ENCODE assay signal across 8 cellular contexts in the genomic region with DNA sequence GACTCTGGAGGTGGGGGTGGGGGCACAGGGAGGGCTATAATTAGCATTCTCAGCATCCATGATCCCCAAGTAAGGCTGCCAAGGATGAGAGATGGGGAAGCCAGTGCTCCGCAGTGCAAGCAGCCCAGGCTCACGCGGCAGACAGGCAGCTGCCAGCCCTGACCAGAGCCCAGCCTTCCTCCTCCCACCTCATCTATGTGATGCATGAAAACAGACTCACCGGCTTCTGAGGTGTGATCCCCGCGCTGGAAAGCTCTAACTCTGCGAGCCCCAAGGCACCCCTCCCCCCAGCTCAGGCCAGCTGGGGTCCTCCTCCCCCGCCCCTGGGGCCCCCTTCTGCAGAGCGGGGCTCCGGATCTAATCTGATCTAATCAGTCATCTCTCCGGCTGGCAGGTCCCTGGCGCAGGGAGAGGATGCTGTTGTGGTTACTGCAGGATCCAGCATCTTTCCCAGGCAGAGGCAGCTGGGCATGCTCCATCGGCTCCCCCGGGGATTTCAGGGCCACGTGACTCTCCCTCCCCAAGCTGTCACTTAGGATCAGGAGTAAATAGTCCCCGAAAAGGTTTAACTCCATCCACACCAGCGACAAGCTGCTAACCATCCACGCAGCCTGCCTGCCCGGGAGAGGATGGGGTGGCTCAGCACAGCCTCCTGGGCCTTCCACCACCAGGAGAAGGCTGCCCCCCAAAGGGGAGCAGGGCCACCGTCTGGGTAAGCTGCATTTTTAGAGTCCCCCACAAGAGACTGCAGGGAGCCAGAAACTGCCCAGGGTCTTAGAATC. TPM values are rescaled to one million over a fixed set of nuclear protein-coding genes. Genes with fewer than 3 reads are reported as not detected.
DNase-seq lines count a peak whose midpoint lies in the region; FAIRE-seq and TF ChIP-seq lines count a peak whose summit lies in the region.

A gene with protein sequence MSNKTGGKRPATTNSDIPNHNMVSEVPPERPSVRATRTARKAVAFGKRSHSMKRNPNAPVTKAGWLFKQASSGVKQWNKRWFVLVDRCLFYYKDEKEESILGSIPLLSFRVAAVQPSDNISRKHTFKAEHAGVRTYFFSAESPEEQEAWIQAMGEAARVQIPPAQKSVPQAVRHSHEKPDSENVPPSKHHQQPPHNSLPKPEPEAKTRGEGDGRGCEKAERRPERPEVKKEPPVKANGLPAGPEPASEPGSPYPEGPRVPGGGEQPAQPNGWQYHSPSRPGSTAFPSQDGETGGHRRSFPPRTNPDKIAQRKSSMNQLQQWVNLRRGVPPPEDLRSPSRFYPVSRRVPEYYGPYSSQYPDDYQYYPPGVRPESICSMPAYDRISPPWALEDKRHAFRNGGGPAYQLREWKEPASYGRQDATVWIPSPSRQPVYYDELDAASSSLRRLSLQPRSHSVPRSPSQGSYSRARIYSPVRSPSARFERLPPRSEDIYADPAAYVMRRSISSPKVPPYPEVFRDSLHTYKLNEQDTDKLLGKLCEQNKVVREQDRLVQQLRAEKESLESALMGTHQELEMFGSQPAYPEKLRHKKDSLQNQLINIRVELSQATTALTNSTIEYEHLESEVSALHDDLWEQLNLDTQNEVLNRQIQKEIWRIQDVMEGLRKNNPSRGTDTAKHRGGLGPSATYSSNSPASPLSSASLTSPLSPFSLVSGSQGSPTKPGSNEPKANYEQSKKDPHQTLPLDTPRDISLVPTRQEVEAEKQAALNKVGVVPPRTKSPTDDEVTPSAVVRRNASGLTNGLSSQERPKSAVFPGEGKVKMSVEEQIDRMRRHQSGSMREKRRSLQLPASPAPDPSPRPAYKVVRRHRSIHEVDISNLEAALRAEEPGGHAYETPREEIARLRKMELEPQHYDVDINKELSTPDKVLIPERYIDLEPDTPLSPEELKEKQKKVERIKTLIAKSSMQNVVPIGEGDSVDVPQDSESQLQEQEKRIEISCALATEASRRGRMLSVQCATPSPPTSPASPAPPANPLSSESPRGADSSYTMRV (minus strand): TSS at position 456 of the 782 bp plus-strand sequence. CDS start 86,202 bp downstream, outside the sequence.

- H3K9me3 Mint-ChIP-seq in type B pancreatic cell = no peaks in the 10 kb centered on the region

- H3K27me3 ChIP-seq in bronchial epithelial cell (ENCODE audit: control insufficient read depth, insufficient read depth, low read length) = no peaks in the 10 kb centered on the region

- TF ChIP-seq CTCF in bronchial epithelial cell (IDR thresholded peaks at IDR 0.05; ENCODE audit: insufficient read depth, low read length, severe bottlenecking) = peak; percentile 19
- no peak for TF ChIP-seq CTCF in kidney (IDR thresholded peaks at IDR 0.05; ENCODE audit: borderline replicate concordance, extremely low read depth, insufficient read depth)
- peak; percentile 47 for TF ChIP-seq CTCF in type B pancreatic cell (conservative IDR thresholded peaks at IDR 0.05)
- TF ChIP-seq CTCF in GM13977 (IDR thresholded peaks at IDR 0.05; ENCODE audit: extremely low read depth, insufficient read depth, missing control alignments) = no peak

- H3K4me3 ChIP-seq in bronchial epithelial cell (ENCODE audit: low read depth, low read length) (no peak within 1 kb of the TSS), kidney (ENCODE audit: low read length in 2 of 2) (no peak within 1 kb of the TSS)

- peaks cover 8 to 11% of the 10 kb centered on the region in 2 donors for H3K4me1 ChIP-seq in kidney (ENCODE audit: control insufficient read depth in 1 of 2, insufficient read depth in 1 of 2, low read depth in 1 of 2, low read length in 2 of 2)

- H3K4me3 Mint-ChIP-seq in type B pancreatic cell = peak within 1 kb of the TSS; percentile 66

- H3K9ac ChIP-seq in kidney (ENCODE audit: low read length in 2 of 2) = no peak within 1 kb of the TSS

- H3K27me3 Mint-ChIP-seq in type B pancreatic cell = no peaks in the 10 kb centered on the region

- peak within 1 kb of the TSS; percentile 85 for H3K27ac Mint-ChIP-seq in type B pancreatic cell

- in situ Hi-C loops in GM13977 (cut with MboI; ENCODE audit: low pct_unique_long_range_greater_than_20kb, low sequenced_read_pairs, unreplicated experiment) = no loop called here

- no peaks in the 10 kb centered on the region for H3K36me3 Mint-ChIP-seq in type B pancreatic cell

- intact Hi-C loops in kidney (cut with DNase I) = loop anchor here (10.0 kb wide), 2 partner anchors 145 to 195 kb away; a partner anchor contains a TSS

- FAIRE-seq in bronchial epithelial cell (lab: Jason Lieb, UNC) = no peak
- no peak for FAIRE-seq in kidney (lab: Jason Lieb, UNC)

- peak within 1 kb of the TSS in 1 of 2 donors; percentile 9 for H3K27ac ChIP-seq in kidney (ENCODE audit: low read depth in 2 of 2, low read length in 2 of 2)

- DNase-seq in DMS 273 treated with DMSO at 0.1 percent for 48 hours (lab: John Stamatoyannopoulos, UW) (peak; percentile 94), NCI-H1930 (lab: John Stamatoyannopoulos, UW) (peak; percentile 22 to 23), bronchial epithelial cell (ENCODE audit: low read depth) (no peak), kidney (peak; percentile 88), type B pancreatic cell (ENCODE audit: extremely low spot score, unreplicated experiment) (no peak), GM13977 (ENCODE audit: low spot score) (no peak), NCI-H2029 treated with DMSO at 0.1 percent for 48 hours (lab: John Stamatoyannopoulos, UW) (no peak)
- no peak for DNase-seq in activated CD4-positive, CD25-positive, alpha-beta regulatory T cell (lab: John Stamatoyannopoulos, UW)

- no peaks in the 10 kb centered on the region for H3K9me3 ChIP-seq in kidney (ENCODE audit: control insufficient read depth in 1 of 2, low read length in 2 of 2)

- no peaks in the 10 kb centered on the region for H3K36me3 ChIP-seq in bronchial epithelial cell (ENCODE audit: control insufficient read depth, insufficient read depth, low read length)
- no peaks in the 10 kb centered on the region for H3K36me3 ChIP-seq in kidney (ENCODE audit: control insufficient read depth in 1 of 2, insufficient read depth in 2 of 2, low read length in 2 of 2)

- H3K4me1 Mint-ChIP-seq in type B pancreatic cell (ENCODE audit: unreplicated experiment) = peaks cover 30% of the 10 kb centered on the region

RNA-seq across cellular contexts. Expression of the gene that starts here (rescaled TPM):
- total RNA-seq in bronchial epithelial cell (2.1 and 3.5 TPM in 2 replicates), kidney (65.1 TPM), type B pancreatic cell (ENCODE audit: low replicate concordance) (37.8 and 63.1 TPM in 2 replicates)
- 17.5 TPM for polyA plus RNA-seq in kidney (ENCODE audit: insufficient read depth, low read depth, low replicate concordance)

Comparison
In these comparisons a context has a peak if more than half of its experiments do, and no peak if none do; other contexts are left out.
1. DNase-seq: peak in DMS 273 treated with DMSO at 0.1 percent for 48 hours (single experiment), NCI-H1930 (2 of 2) and kidney (single experiment); none in bronchial epithelial cell (single experiment), type B pancreatic cell (single experiment), activated CD4-positive, CD25-positive, alpha-beta regulatory T cell (0 of 4), GM13977 (single experiment) and NCI-H2029 treated with DMSO at 0.1 percent for 48 hours (single experiment).
2. CTCF ChIP-seq: peak in bronchial epithelial cell (single experiment) and type B pancreatic cell (single experiment); none in kidney (single experiment) and GM13977 (single experiment).